9 cellular contexts compared by ENCODE assay signal in genomic region chr1:6275826-6276764, GRCh38. TPM values are rescaled to one million over a fixed set of nuclear protein-coding genes. Genes with fewer than 3 reads are reported as not detected.
A peak's percentile ranks its signal among the peaks of the same experiment; 100 is the strongest.
DNase-seq lines count a peak whose midpoint lies in the region; ATAC-seq and TF ChIP-seq lines count a peak whose summit lies in the region.
"Had no signal": no experiment of that assay in that cellular context is flagged by ENCODE, and none has a peak within 500 bp of the region (broad histone marks: within the 10 kb centered on the region; RNA-seq: fewer than 3 reads in every experiment).

No MANE protein-coding gene starts in this region.

- peak overlapping the region in 3 of 4 experiments; percentile 8 to 26 (median 21) for H3K4me3 ChIP-seq in fibroblast of lung (replicated peaks in 1 of 4; ENCODE audit: control extremely low read depth in 1 of 4, insufficient read depth in 1 of 4, low read depth in 3 of 4, low read length in 4 of 4)

- no peaks in the 10 kb centered on the region for H3K79me2 ChIP-seq in fibroblast of lung (ENCODE audit: control insufficient read depth, insufficient read depth, low read length)

- no peak for TF ChIP-seq CTCF in fibroblast of lung (conservative IDR thresholded peaks at IDR 0.05 in 1 of 2, IDR thresholded peaks at IDR 0.05 in 1 of 2; ENCODE audit: low read depth in 1 of 2, low read length in 2 of 2)
- no peak for TF ChIP-seq CTCF in nephron (IDR thresholded peaks at IDR 0.05; ENCODE audit: unreplicated experiment in 3 of 3)

- peaks cover 4% of the 10 kb centered on the region for H3K27me3 Mint-ChIP-seq in nephron (ENCODE audit: low read depth)
- H3K27me3 Mint-ChIP-seq: activated B cell treated with CpG ODN at 0.5 μM for 24 hours had no signal

- no peaks in the 10 kb centered on the region for H3K9me3 ChIP-seq in fibroblast of lung (ENCODE audit: control insufficient read depth, insufficient read depth, low read depth, low read length)

- no peaks in the 10 kb centered on the region for H4K20me1 ChIP-seq in fibroblast of lung (ENCODE audit: control insufficient read depth, extremely low read depth, insufficient read depth, low read length)

- no peaks in the 10 kb centered on the region for H3K36me3 Mint-ChIP-seq in nephron (ENCODE audit: low read depth)

- peak overlapping the region; percentile 84 to 95 (median 94) for H3K27ac Mint-ChIP-seq in nephron
- H3K27ac Mint-ChIP-seq: activated B cell treated with CpG ODN at 0.5 μM for 24 hours had no signal

- ATAC-seq in GM21619 (IDR thresholded peaks at IDR 0.05; ENCODE audit: unreplicated experiment) (no peak), HG02840 (IDR thresholded peaks at IDR 0.05; ENCODE audit: low FRiP score, unreplicated experiment) (no peak)

- DNase-seq in A172 (ENCODE audit: low spot score): peak; percentile 35
- peak; percentile 98 for DNase-seq in NCI-H510A (lab: John Stamatoyannopoulos, UW)
- DNase-seq in fibroblast of lung (ENCODE audit: low read depth in 2 of 2): peak; percentile 78 to 87
- DNase-seq in activated CD4-positive, CD25-positive, alpha-beta regulatory T cell (lab: John Stamatoyannopoulos, UW): no peak
- no peak for DNase-seq in 8988T
- DNase-seq: activated B cell treated with CpG ODN at 0.5 μM for 24 hours had no signal

- no peaks in the 10 kb centered on the region for H3K9me3 Mint-ChIP-seq in nephron
- H3K9me3 Mint-ChIP-seq: activated B cell treated with CpG ODN at 0.5 μM for 24 hours had no signal

- peaks cover 17% of the 10 kb centered on the region for H3K4me1 ChIP-seq in fibroblast of lung (ENCODE audit: control insufficient read depth, extremely low read depth, insufficient read depth, low read length)

- H3K27ac ChIP-seq in fibroblast of lung (ENCODE audit: insufficient read depth, low read length): peak overlapping the region; percentile 94

- peak overlapping the region; percentile 83 for H2AFZ ChIP-seq in fibroblast of lung (ENCODE audit: low read length)

- peak overlapping the region; percentile 77 for H3K9ac ChIP-seq in fibroblast of lung (ENCODE audit: insufficient read depth, low read length)

- H3K4me2 ChIP-seq in fibroblast of lung (ENCODE audit: extremely low read depth, insufficient read depth, low read length): peak overlapping the region; percentile 87

- H3K4me3 Mint-ChIP-seq in nephron: peak overlapping the region; percentile 60 to 70 (median 65)
- H3K4me3 Mint-ChIP-seq: activated B cell treated with CpG ODN at 0.5 μM for 24 hours had no signal

- peaks cover 57% of the 10 kb centered on the region for H3K4me1 Mint-ChIP-seq in nephron
- H3K4me1 Mint-ChIP-seq: activated B cell treated with CpG ODN at 0.5 μM for 24 hours had no signal

- H3K36me3 ChIP-seq in fibroblast of lung (ENCODE audit: control insufficient read depth, insufficient read depth, low read length): peaks cover 4% of the 10 kb centered on the region

- H3K27me3 ChIP-seq in fibroblast of lung (ENCODE audit: control insufficient read depth, insufficient read depth, low read length): no peaks in the 10 kb centered on the region

RNA-seq across cellular contexts. Expression of gene GPR153, which starts 15.2 kb away (rescaled TPM):
- 4.1 and 5.0 TPM in 2 replicates for total RNA-seq in A172 (2014; rRNA removed; shearing (Covaris generic))
- 8.9 and 13.4 TPM in 2 replicates for total RNA-seq in fibroblast of lung
- 4.0 and 8.5 TPM in 2 replicates for polyA plus RNA-seq in fibroblast of lung
- 5.6 and 13.9 TPM in 2 replicates for polyA plus RNA-seq in fibroblast of lung (2012)
- polyA minus RNA-seq in fibroblast of lung (ENCODE audit: low replicate concordance): 12.9 and 21.1 TPM in 2 replicates

RNA-seq across cellular contexts. Expression of gene HES3, which starts 32.1 kb away (rescaled TPM):
- not detected in 2 replicates for total RNA-seq in A172 (2014; rRNA removed; shearing (Covaris generic))
- total RNA-seq in fibroblast of lung: not detected in 2 replicates
- not detected in 2 replicates for polyA plus RNA-seq in fibroblast of lung
- polyA plus RNA-seq in fibroblast of lung (2012): not detected in 2 replicates
- not detected in 2 replicates for polyA minus RNA-seq in fibroblast of lung (ENCODE audit: low replicate concordance)
- total RNA-seq: activated B cell treated with CpG ODN at 0.5 μM for 24 hours had no signal

RNA-seq across cellular contexts. Expression of gene ICMT, which starts 40.3 kb away (rescaled TPM):
- 62.7 and 66.4 TPM in 2 replicates for total RNA-seq in A172 (2014; rRNA removed; shearing (Covaris generic))
- total RNA-seq in fibroblast of lung: 62.4 and 95.1 TPM in 2 replicates
- 91.1 and 95.8 TPM in 2 replicates for polyA plus RNA-seq in fibroblast of lung
- 58.9 and 63.8 TPM in 2 replicates for polyA plus RNA-seq in fibroblast of lung (2012)
- 34.3 and 40.6 TPM in 2 replicates for polyA minus RNA-seq in fibroblast of lung (ENCODE audit: low replicate concordance)

Comparison
In these comparisons a context has a peak if more than half of its experiments do, and no peak if none do; other contexts are left out.
1. DNase-seq: peak in A172 (single experiment), NCI-H510A (single experiment) and fibroblast of lung (2 of 2); none in activated CD4-positive, CD25-positive, alpha-beta regulatory T cell (0 of 4) and 8988T (single experiment).